In genomic region chr12:1611775-1612174, GRCh38 we compare ENCODE assay signal across 10 cellular contexts. TPM values are rescaled to one million over a fixed set of nuclear protein-coding genes. Genes with fewer than 3 reads are reported as not detected.
DNase-seq lines count a peak whose midpoint lies in the region; ATAC-seq and TF ChIP-seq lines count a peak whose summit lies in the region.
"Had no signal": no experiment of that assay in that cellular context is flagged by ENCODE, and none has a peak within 500 bp of the region (broad histone marks: within the 10 kb centered on the region; RNA-seq: fewer than 3 reads in every experiment).

No MANE protein-coding gene starts in this region.

- H3K9me3 ChIP-seq in neural cell (ENCODE audit: low read length): no peaks in the 10 kb centered on the region
- H3K9me3 ChIP-seq in upper lobe of right lung: no peaks in the 10 kb centered on the region

- H3K9ac ChIP-seq in neural cell (ENCODE audit: low read length): peak overlapping the region; percentile 37

- CTCF ChIA-PET in activated CD4-positive, alpha-beta memory T cell treated with anti-CD3 and anti-CD28 coated beads, Interleukin-2, amount 10 ng/mL, durations not matched to agents 7 days and 5 days (lab: Charles Lee): interaction anchor here (2.3 kb wide), 1 partner anchor 23 kb away, joined by 7 read pairs; no protein-coding TSS in a partner anchor

- TF ChIP-seq CTCF in neural cell (IDR thresholded peaks at IDR 0.05; ENCODE audit: poor library complexity, severe bottlenecking) (no peak), upper lobe of right lung (IDR thresholded peaks at IDR 0.05) (no peak), natural killer cell (IDR thresholded peaks at IDR 0.05) (no peak)

- peaks cover 7 to 10% of the 10 kb centered on the region in 2 donors for H3K27me3 Mint-ChIP-seq in natural killer cell (ENCODE audit: low read depth in 2 of 2)
- H3K27me3 Mint-ChIP-seq in activated CD4-positive, alpha-beta memory T cell treated with anti-CD3 and anti-CD28 coated beads, Interleukin-2, amount 10 ng/mL, durations not matched to agents 7 days and 5 days: peaks cover 13% of the 10 kb centered on the region

- H3K4me3 Mint-ChIP-seq in natural killer cell: no peak overlapping the region
- H3K4me3 Mint-ChIP-seq in activated CD4-positive, alpha-beta memory T cell treated with anti-CD3 and anti-CD28 coated beads, Interleukin-2, amount 10 ng/mL, durations not matched to agents 7 days and 5 days: no peak overlapping the region

- H4K20me1 ChIP-seq in neural cell (ENCODE audit: insufficient read depth): no peaks in the 10 kb centered on the region

- H3K36me3 ChIP-seq in neural cell (ENCODE audit: insufficient read depth, low read length): no peaks in the 10 kb centered on the region
- no peaks in the 10 kb centered on the region for H3K36me3 ChIP-seq in upper lobe of right lung

- POLR2A ChIA-PET in activated CD4-positive, alpha-beta memory T cell treated with anti-CD3 and anti-CD28 coated beads, Interleukin-2, amount 10 ng/mL, durations not matched to agents 7 days and 5 days (lab: Charles Lee): no interaction called here

- peaks cover 9% of the 10 kb centered on the region for H3K4me1 ChIP-seq in upper lobe of right lung

- H3K4me2 ChIP-seq in neural cell (ENCODE audit: low read length): peak overlapping the region; percentile 69

- no peaks in the 10 kb centered on the region for H3K36me3 Mint-ChIP-seq in natural killer cell
- H3K36me3 Mint-ChIP-seq in activated CD4-positive, alpha-beta memory T cell treated with anti-CD3 and anti-CD28 coated beads, Interleukin-2, amount 10 ng/mL, durations not matched to agents 7 days and 5 days (ENCODE audit: low read depth): no peaks in the 10 kb centered on the region

- H3K4me3 ChIP-seq in neural cell (ENCODE audit: low read length) (peak overlapping the region; percentile 46), upper lobe of right lung (no peak overlapping the region)

- no peaks in the 10 kb centered on the region for H3F3A ChIP-seq in neural cell (ENCODE audit: insufficient read depth, low read length, poor library complexity, severe bottlenecking)

- no peaks in the 10 kb centered on the region for H3K9me3 Mint-ChIP-seq in natural killer cell
- no peaks in the 10 kb centered on the region for H3K9me3 Mint-ChIP-seq in activated CD4-positive, alpha-beta memory T cell treated with anti-CD3 and anti-CD28 coated beads, Interleukin-2, amount 10 ng/mL, durations not matched to agents 7 days and 5 days

- no peak overlapping the region for H3K27ac Mint-ChIP-seq in natural killer cell
- no peak overlapping the region for H3K27ac Mint-ChIP-seq in activated CD4-positive, alpha-beta memory T cell treated with anti-CD3 and anti-CD28 coated beads, Interleukin-2, amount 10 ng/mL, durations not matched to agents 7 days and 5 days

- H2AFZ ChIP-seq in neural cell (ENCODE audit: low read depth, low read length): no peak overlapping the region

- H3K27ac ChIP-seq in neural cell (ENCODE audit: low read length): peak overlapping the region; percentile 11
- H3K27ac ChIP-seq in upper lobe of right lung: no peak overlapping the region

- no peak for TF ChIP-seq RAD21 in neural cell (conservative IDR thresholded peaks at IDR 0.05)

- peaks cover 37% of the 10 kb centered on the region for H3K79me2 ChIP-seq in neural cell (replicated peaks; ENCODE audit: insufficient read depth, low read length)

- H3K27me3 ChIP-seq in neural cell (ENCODE audit: insufficient read depth, low read depth, low read length) (no peaks in the 10 kb centered on the region), upper lobe of right lung (no peaks in the 10 kb centered on the region)

- H3K4me1 Mint-ChIP-seq in natural killer cell: no peaks in the 10 kb centered on the region
- peaks cover 12% of the 10 kb centered on the region for H3K4me1 Mint-ChIP-seq in activated CD4-positive, alpha-beta memory T cell treated with anti-CD3 and anti-CD28 coated beads, Interleukin-2, amount 10 ng/mL, durations not matched to agents 7 days and 5 days

- intact Hi-C loops in upper lobe of right lung (cut with DNase I): no loop called here
- intact Hi-C loops in natural killer cell (cut with micrococcal nuclease): no loop called here

- H3K9me2 ChIP-seq in neural cell (ENCODE audit: insufficient read depth, low read length): no peaks in the 10 kb centered on the region

- DNase-seq in EH (ENCODE audit: low read depth) (peak; percentile 92), NCI-H1694 (lab: John Stamatoyannopoulos, UW) (peak; percentile 36), dermis microvascular lymphatic vessel endothelial cell (ENCODE audit: low read depth in 2 of 2) (peak; percentile 43 to 55), upper lobe of right lung (no peak), natural killer cell (no peak), SW 1271 (lab: John Stamatoyannopoulos, UW) (no peak)
- DNase-seq in activated CD4-positive, alpha-beta memory T cell treated with anti-CD3 and anti-CD28 coated beads, Interleukin-2, amount 10 ng/mL, durations not matched to agents 7 days and 5 days: no peak
- DNase-seq: activated CD4-positive, alpha-beta T cell treated with anti-CD3 and anti-CD28 coated beads, Interleukin-2, amount 50 U/mL, for 1 hour had no signal

- no peak for TF ChIP-seq EP300 in neural cell (conservative IDR thresholded peaks at IDR 0.05; ENCODE audit: poor library complexity, severe bottlenecking)

- ATAC-seq in upper lobe of right lung: no peak
- no peak for ATAC-seq in natural killer cell

TF ChIP-seq in neural cell, 6 proteins besides CTCF, POLR2A, EP300 and RAD21:
- TF ChIP-seq SMC3 (conservative IDR thresholded peaks at IDR 0.05; ENCODE audit: poor library complexity): no peak
- TF ChIP-seq REST (IDR thresholded peaks at IDR 0.05; ENCODE audit: borderline replicate concordance): no peak
- no peak for TF ChIP-seq POLR2AphosphoS5 (IDR thresholded peaks at IDR 0.05)
- TF ChIP-seq MXI1 (conservative IDR thresholded peaks at IDR 0.05; ENCODE audit: poor library complexity, severe bottlenecking): no peak
- TF ChIP-seq EZH2 (IDR thresholded peaks at IDR 0.05; ENCODE audit: borderline replicate concordance, insufficient read depth, low read length, poor library complexity, severe bottlenecking): no peak
- no peak for TF ChIP-seq TAF1 (IDR thresholded peaks at IDR 0.05; ENCODE audit: low read depth)

RNA-seq across cellular contexts. Expression of gene WNT5B, which starts 17.3 kb away (rescaled TPM):
- total RNA-seq in dermis microvascular lymphatic vessel endothelial cell (0.13 and 0.51 TPM in 2 replicates), upper lobe of right lung (2.3 TPM), natural killer cell (not detected)
- 17.0 and 17.4 TPM in 2 replicates for polyA plus RNA-seq in neural cell
- 23.3 and 28.7 TPM in 2 replicates for polyA minus RNA-seq in neural cell
- total RNA-seq in activated CD4-positive, alpha-beta memory T cell treated with anti-CD3 and anti-CD28 coated beads, Interleukin-2, amount 10 ng/mL, durations not matched to agents 7 days and 5 days: 1 to 10 TPM; 1.4 to 1.7 TPM
- total RNA-seq: pulmonary artery endothelial cell had no signal

RNA-seq across cellular contexts. Expression of gene FBXL14, which starts 17.4 kb away (rescaled TPM):
- total RNA-seq in dermis microvascular lymphatic vessel endothelial cell (10.9 and 18.3 TPM in 2 replicates), upper lobe of right lung (17.3 TPM), natural killer cell (10 to 100 TPM; 18.7 to 24.9 (median 22.8) TPM)
- 15.1 and 21.8 TPM in 2 replicates for polyA plus RNA-seq in neural cell
- 49.3 and 63.3 TPM in 2 replicates for polyA minus RNA-seq in neural cell
- 10 to 100 TPM; 30.3 to 30.9 TPM for total RNA-seq in activated CD4-positive, alpha-beta memory T cell treated with anti-CD3 and anti-CD28 coated beads, Interleukin-2, amount 10 ng/mL, durations not matched to agents 7 days and 5 days

Comparison
In these comparisons a context has a peak if more than half of its experiments do, and no peak if none do; other contexts are left out.
1. DNase-seq: peak in EH (single experiment), NCI-H1694 (single experiment) and dermis microvascular lymphatic vessel endothelial cell (2 of 2); none in upper lobe of right lung (single experiment), natural killer cell (single experiment), activated CD4-positive, alpha-beta memory T cell treated with anti-CD3 and anti-CD28 coated beads, Interleukin-2, amount 10 ng/mL, durations not matched to agents 7 days and 5 days (single experiment) and SW 1271 (0 of 2).